In genomic region chr6:82264321-82264720, GRCh38 we compare ENCODE assay signal across 6 cellular contexts.
"Had no signal": no experiment of that assay in that cellular context is flagged by ENCODE, and none has a peak within 500 bp of the region (broad histone marks: within the 10 kb centered on the region; RNA-seq: fewer than 3 reads in every experiment).

No MANE protein-coding gene starts in this region.

- H3K9ac ChIP-seq: GM23248 had no signal

- DNase-seq: GM23248, GOT3, H7, HCEC 1CT, IMR-90 had no signal

- H3K4me3 ChIP-seq: GM23248, K562 had no signal

- H2AFZ ChIP-seq: GM23248 had no signal

- H3K27ac ChIP-seq: GM23248 had no signal
